ENCODE assay signal across 1 cellular context in genomic region chr11:117876049-117876340, GRCh38.
TF ChIP-seq lines count a peak whose summit lies in the region.

No MANE protein-coding gene starts in this region.

TF ChIP-seq in WTC11, 78 proteins besides CTCF, POLR2A, EP300 and RAD21 (continued from another document):
- TF ChIP-seq ATF6 (CRISPR knock-in tag; IDR thresholded peaks at IDR 0.05) = no peak
- no peak for TF ChIP-seq SP1 (CRISPR knock-in tag; conservative IDR thresholded peaks at IDR 0.05)
